33 cellular contexts compared by ENCODE assay signal in genomic region chr20:61650912-61651733, GRCh38.
"Had no signal": no experiment of that assay in that cellular context is flagged by ENCODE, and none has a peak within 500 bp of the region (broad histone marks: within the 10 kb centered on the region; RNA-seq: fewer than 3 reads in every experiment).

No MANE protein-coding gene starts in this region.

- ATAC-seq: activated naive CD8-positive, alpha-beta T cell treated with anti-CD3 and anti-CD28 coated beads, Interleukin-2, amount 50 U/mL, for 24 hours; activated T-cell treated with anti-CD3 and anti-CD28 coated beads, Interleukin-2, amount 50 U/mL, for 4 hours had no signal

- H3K9me3 ChIP-seq: MG63, Peyer's patch had no signal

- H3K4me1 Mint-ChIP-seq: activated B cell treated with CpG ODN at 0.5 μM for 24 hours; activated naive CD4-positive, alpha-beta T cell treated with anti-CD3 and anti-CD28 coated beads, Interleukin-2, amount 10 ng/mL, durations not matched to agents 7 days and 5 days; activated naive CD8-positive, alpha-beta T cell treated with anti-CD3 and anti-CD28 coated beads, Interleukin-2, amount 50 U/mL, for 24 hours had no signal

- H3K9me3 Mint-ChIP-seq: activated CD4-positive, alpha-beta memory T cell treated with anti-CD3 and anti-CD28 coated beads for 36 hours; activated naive CD4-positive, alpha-beta T cell treated with anti-CD3 and anti-CD28 coated beads, Interleukin-2, amount 10 ng/mL, durations not matched to agents 7 days and 5 days; activated naive CD8-positive, alpha-beta T cell treated with anti-CD3 and anti-CD28 coated beads, Interleukin-2, amount 50 U/mL, for 24 hours; activated T-cell treated with anti-CD3 and anti-CD28 coated beads, Interleukin-2, amount 50 U/mL, for 4 hours; activated T-helper 1 cell treated with anti-CD3 and anti-CD28 coated beads, Interleukin-12 subunit alpha, Interleukin-12 subunit beta, Interleukin-2, Interleukin-4 antibody, amounts not matched to agents 30 ng/mL and 10 ng/mL and 1 ng/mL, durations not matched to agents 14 hours and 24 hours and 36 hours had no signal

- H3K4me3 ChIP-seq: MG63, Peyer's patch had no signal

- H3K4me3 Mint-ChIP-seq: activated B cell treated with CpG ODN at 0.5 μM for 24 hours; activated CD4-positive, alpha-beta memory T cell treated with anti-CD3 and anti-CD28 coated beads for 36 hours; activated naive CD4-positive, alpha-beta T cell treated with anti-CD3 and anti-CD28 coated beads, Interleukin-2, amount 10 ng/mL, durations not matched to agents 7 days and 5 days; activated naive CD8-positive, alpha-beta T cell; activated naive CD8-positive, alpha-beta T cell treated with anti-CD3 and anti-CD28 coated beads, Interleukin-2, amount 50 U/mL, for 24 hours; activated T-cell treated with anti-CD3 and anti-CD28 coated beads, Interleukin-2, amount 50 U/mL, for 4 hours; activated T-helper 1 cell treated with anti-CD3 and anti-CD28 coated beads, Interleukin-12 subunit alpha, Interleukin-12 subunit beta, Interleukin-2, Interleukin-4 antibody, amounts not matched to agents 30 ng/mL and 10 ng/mL and 1 ng/mL, durations not matched to agents 14 hours and 24 hours and 36 hours; brain had no signal

- H3K4me1 ChIP-seq: Peyer's patch had no signal

- DNase-seq: activated B cell treated with CpG ODN at 0.5 μM for 24 hours; activated CD4-positive, alpha-beta memory T cell treated with anti-CD3 and anti-CD28 coated beads for 36 hours; activated CD4-positive, alpha-beta T cell treated with anti-CD3 and anti-CD28 coated beads for 4 hours; activated CD4-positive, alpha-beta T cell treated with anti-CD3 and anti-CD28 coated beads, Interleukin-2, amount 50 U/mL, for 1 hour; activated CD4-positive, CD25-positive, alpha-beta regulatory T cell treated with anti-CD3 and anti-CD28 coated beads, Interleukin-2, amount 50 U/mL, for 72 hours; activated CD8-positive, alpha-beta memory T cell treated with anti-CD3 and anti-CD28 coated beads, Interleukin-2, amount 50 U/mL, for 4 hours; activated naive CD4-positive, alpha-beta T cell treated with anti-CD3 and anti-CD28 coated beads, Interleukin-2, amount 10 ng/mL, durations not matched to agents 7 days and 5 days; activated naive CD8-positive, alpha-beta T cell treated with anti-CD3 and anti-CD28 coated beads, Interleukin-2, amount 50 U/mL, for 24 hours; activated T-cell treated with anti-CD3 and anti-CD28 coated beads for 4 hours; activated T-cell treated with anti-CD3 and anti-CD28 coated beads, Interleukin-2, amount 50 U/mL, for 4 hours; anterior cingulate cortex; caudate nucleus; Kasumi-1; MG63; NCI-H1048; NCI-H1105 treated with DMSO at 0.1 percent for 48 hours; NCI-H1436; NCI-H1694; NCI-H1930; NCI-H2081 treated with DMSO at 0.1 percent for 48 hours; NCI-H226; NCI-H524 treated with DMSO at 0.1 percent for 48 hours; Peyer's patch; Right ventricle myocardium superior; RPMI8226; SW 1271; T-helper 1 cell; T-helper 2 cell; T-helper 9 cell had no signal

- H3K36me3 Mint-ChIP-seq: activated CD4-positive, alpha-beta memory T cell treated with anti-CD3 and anti-CD28 coated beads for 36 hours; activated naive CD4-positive, alpha-beta T cell treated with anti-CD3 and anti-CD28 coated beads, Interleukin-2, amount 10 ng/mL, durations not matched to agents 7 days and 5 days; activated naive CD8-positive, alpha-beta T cell had no signal

- H3K36me3 ChIP-seq: MG63, Peyer's patch had no signal

- H3K27me3 ChIP-seq: Peyer's patch had no signal

- H3K27ac ChIP-seq: Peyer's patch, VCaP had no signal

- H3K27me3 Mint-ChIP-seq: activated B cell treated with CpG ODN at 0.5 μM for 24 hours; activated CD4-positive, alpha-beta memory T cell treated with anti-CD3 and anti-CD28 coated beads for 36 hours; activated naive CD4-positive, alpha-beta T cell treated with anti-CD3 and anti-CD28 coated beads, Interleukin-2, amount 10 ng/mL, durations not matched to agents 7 days and 5 days; activated naive CD8-positive, alpha-beta T cell treated with anti-CD3 and anti-CD28 coated beads, Interleukin-2, amount 50 U/mL, for 24 hours; brain had no signal

- H3K27ac Mint-ChIP-seq: activated B cell treated with CpG ODN at 0.5 μM for 24 hours; activated CD4-positive, alpha-beta memory T cell treated with anti-CD3 and anti-CD28 coated beads for 36 hours; activated naive CD4-positive, alpha-beta T cell treated with anti-CD3 and anti-CD28 coated beads, Interleukin-2, amount 10 ng/mL, durations not matched to agents 7 days and 5 days; activated naive CD8-positive, alpha-beta T cell; activated naive CD8-positive, alpha-beta T cell treated with anti-CD3 and anti-CD28 coated beads, Interleukin-2, amount 50 U/mL, for 24 hours; activated T-helper 1 cell treated with anti-CD3 and anti-CD28 coated beads, Interleukin-12 subunit alpha, Interleukin-12 subunit beta, Interleukin-2, Interleukin-4 antibody, amounts not matched to agents 30 ng/mL and 10 ng/mL and 1 ng/mL, durations not matched to agents 14 hours and 24 hours and 36 hours had no signal
